Comparison of ENCODE assay signal across 8 cellular contexts in the genomic region with DNA sequence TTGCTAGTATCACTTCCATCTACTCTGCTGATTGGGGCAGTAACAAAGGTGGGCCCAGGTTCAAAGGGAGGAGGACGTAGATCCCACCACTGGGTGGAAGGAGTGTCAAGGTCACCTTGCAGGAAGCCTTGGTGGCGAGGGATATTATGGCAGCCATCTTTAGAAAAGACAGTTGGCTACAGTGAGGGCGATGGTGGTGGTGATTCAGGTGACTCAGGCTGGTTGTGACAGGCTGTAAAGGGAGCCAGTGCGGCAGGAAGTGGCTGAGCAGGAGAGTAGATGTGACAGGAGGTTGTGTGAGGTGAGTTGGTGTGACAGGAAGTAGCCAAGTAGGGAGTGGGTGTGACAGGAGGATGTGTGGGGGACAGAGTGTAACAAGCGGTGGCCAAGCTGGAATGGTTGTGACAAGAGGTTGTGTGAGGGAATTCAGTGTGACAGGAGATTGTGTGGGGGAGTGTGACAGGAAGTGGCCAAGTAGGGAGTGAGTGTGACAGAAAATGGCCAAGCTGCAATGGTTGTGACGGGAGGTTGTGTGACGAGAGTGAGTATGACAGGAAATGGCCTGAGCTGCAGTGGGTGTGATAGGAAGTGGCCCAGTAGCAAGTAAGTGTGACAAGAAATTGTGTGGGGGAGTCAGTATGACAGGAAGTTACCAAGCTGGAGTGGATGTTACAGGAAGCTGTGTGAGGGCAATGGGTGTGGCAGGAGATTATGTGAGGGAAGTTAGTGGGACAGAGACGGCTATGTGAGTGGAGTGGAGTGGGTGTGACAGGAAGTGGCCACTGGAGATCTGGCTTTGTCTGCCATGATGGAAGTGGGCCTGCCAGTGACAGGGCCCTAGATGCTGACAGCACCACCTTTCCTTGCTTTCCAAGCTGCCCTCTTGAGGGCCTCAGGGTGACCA. TPM values are rescaled to one million over a fixed set of nuclear protein-coding genes. Genes with fewer than 3 reads are reported as not detected.
DNase-seq lines count a peak whose midpoint lies in the region; ATAC-seq and TF ChIP-seq lines count a peak whose summit lies in the region.

No MANE protein-coding gene starts in this region.

- H3K9me3 ChIP-seq in endodermal cell (ENCODE audit: control insufficient read depth, low read length): no peaks in the 10 kb centered on the region

- H3K9ac ChIP-seq in endodermal cell (ENCODE audit: extremely low read depth, low read length, poor library complexity, severe bottlenecking): no peak overlapping the region

- H3K4me3 Mint-ChIP-seq in endodermal cell: no peak overlapping the region

- no peaks in the 10 kb centered on the region for H3K27me3 Mint-ChIP-seq in endodermal cell (ENCODE audit: insufficient read depth)

- peak overlapping the region; percentile 8 for H3K27ac Mint-ChIP-seq in endodermal cell

- ATAC-seq in HG03095 (IDR thresholded peaks at IDR 0.05; ENCODE audit: unreplicated experiment) (peak; percentile 52), HG03280 (IDR thresholded peaks at IDR 0.05; ENCODE audit: unreplicated experiment) (no peak)

- peaks cover 23% of the 10 kb centered on the region for H3K4me1 Mint-ChIP-seq in endodermal cell

- 94 to 97% methylated on average over 5 to 8 of the region's 8 CpGs for WGBS in endodermal cell (ENCODE audit: insufficient coverage in 1 of 2, insufficient read length in 1 of 2), 2 experiments

- DNase-seq in activated CD4-positive, CD25-positive, alpha-beta regulatory T cell treated with anti-CD3 and anti-CD28 coated beads, Interleukin-2, amount 50 U/mL, for 72 hours: peak; percentile 65
- DNase-seq in endodermal cell (peak; percentile 64), G401 (ENCODE audit: low spot score) (no peak), GM03348 (ENCODE audit: low spot score) (no peak), NCI-H2029 treated with DMSO at 0.1 percent for 48 hours (lab: John Stamatoyannopoulos, UW) (no peak)
- peak; percentile 8 to 23 for DNase-seq in stimulated activated CD8-positive, alpha-beta memory T cell treated with anti-CD3 and anti-CD28 coated beads, Interleukin-2, amount 100 ng/mL, for 1 hour (ENCODE audit: low read depth in 2 of 2)

- H3K36me3 Mint-ChIP-seq in endodermal cell (ENCODE audit: low read depth): no peaks in the 10 kb centered on the region

- TF ChIP-seq CTCF in endodermal cell (conservative IDR thresholded peaks at IDR 0.05): peak; percentile 54

- H3K4me3 ChIP-seq in endodermal cell (ENCODE audit: low read length): no peak overlapping the region

- no peaks in the 10 kb centered on the region for H3K36me3 ChIP-seq in endodermal cell (ENCODE audit: control insufficient read depth, insufficient read depth, low read length)

- H3K4me1 ChIP-seq in endodermal cell (ENCODE audit: control insufficient read depth, insufficient read depth, low read length): no peaks in the 10 kb centered on the region

- H3K27me3 ChIP-seq in endodermal cell (ENCODE audit: control insufficient read depth, insufficient read depth, low read length, poor library complexity, severe bottlenecking): no peaks in the 10 kb centered on the region

- no peaks in the 10 kb centered on the region for H3K9me3 Mint-ChIP-seq in endodermal cell

- no peak overlapping the region for H3K27ac ChIP-seq in endodermal cell (ENCODE audit: low read depth, low read length)

- in situ Hi-C loops in G401 (cut with HindIII; ENCODE audit: low sequenced_read_pairs): no loop called here

RNA-seq across cellular contexts. Expression of gene CUX2, which starts 22.9 kb away (rescaled TPM):
- total RNA-seq in endodermal cell: 10 to 100 TPM in 1 of 2 donors, 1 to 10 TPM in 1; 9.7 to 12.3 TPM
- polyA plus RNA-seq in endodermal cell (2013, experiment 1 of 2): 6.2 TPM
- polyA plus RNA-seq in endodermal cell (2013, experiment 2 of 2): 5.9 TPM
- total RNA-seq in G401 (2014; rRNA removed; shearing (Covaris generic)): 0.10 TPM in 1 of 2 replicates, not detected in the other

Comparison
In these comparisons a context has a peak if more than half of its experiments do, and no peak if none do; other contexts are left out.
1. DNase-seq: peak in activated CD4-positive, CD25-positive, alpha-beta regulatory T cell treated with anti-CD3 and anti-CD28 coated beads, Interleukin-2, amount 50 U/mL, for 72 hours (single experiment), endodermal cell (single experiment) and stimulated activated CD8-positive, alpha-beta memory T cell treated with anti-CD3 and anti-CD28 coated beads, Interleukin-2, amount 100 ng/mL, for 1 hour (2 of 2); none in G401 (single experiment), GM03348 (single experiment) and NCI-H2029 treated with DMSO at 0.1 percent for 48 hours (single experiment).